10 cellular contexts compared by ENCODE assay signal in the genomic region with DNA sequence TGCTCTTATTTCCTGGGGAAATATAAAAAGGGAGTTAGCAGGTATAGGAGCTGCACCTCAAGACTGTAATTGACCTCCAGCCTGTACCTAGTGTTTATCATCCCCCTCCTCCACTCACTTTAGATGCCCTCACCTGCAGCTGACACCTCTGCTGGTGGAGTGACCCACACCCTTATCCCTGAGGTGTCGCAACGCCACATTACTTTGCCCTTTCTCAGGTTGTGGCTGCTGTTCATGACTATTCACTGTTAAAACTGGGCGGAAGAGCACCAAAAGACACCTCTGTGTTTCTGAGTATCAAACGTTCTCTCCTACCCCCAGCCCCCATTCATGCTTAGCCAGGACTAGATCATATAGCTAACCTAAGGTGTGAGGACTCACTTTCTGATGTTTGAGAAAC.
"Had no signal": no experiment of that assay in that cellular context is flagged by ENCODE, and none has a peak within 500 bp of the region (broad histone marks: within the 10 kb centered on the region; RNA-seq: fewer than 3 reads in every experiment).

No MANE protein-coding gene starts in this region.

- FAIRE-seq: H54 had no signal

- H3K4me3 ChIP-seq: GM23248, GM23338, HAP-1 had no signal

- H3K27ac Mint-ChIP-seq: GM23338, H9, HFFc6 had no signal

- ATAC-seq: GM23338, HCT116 had no signal

- H2AFZ ChIP-seq: GM23248, GM23338 had no signal

- H3K4me1 ChIP-seq: HAP-1 had no signal

- H3K4me2 ChIP-seq: GM23338 had no signal

- H3K9me3 Mint-ChIP-seq: GM23338, H9, HFFc6 had no signal

- H3K4me3 Mint-ChIP-seq: GM23338, H9, HFFc6 had no signal

- H3K36me3 ChIP-seq: HAP-1 had no signal

- DNase-seq: GM23248, GOT3, H7, H9, HCEC 1CT, HFFc6 had no signal

- H3K9ac ChIP-seq: GM23248 had no signal

- H3K9me3 ChIP-seq: HAP-1 had no signal

- H3K27ac ChIP-seq: GM23248 had no signal
